In the genomic region with DNA sequence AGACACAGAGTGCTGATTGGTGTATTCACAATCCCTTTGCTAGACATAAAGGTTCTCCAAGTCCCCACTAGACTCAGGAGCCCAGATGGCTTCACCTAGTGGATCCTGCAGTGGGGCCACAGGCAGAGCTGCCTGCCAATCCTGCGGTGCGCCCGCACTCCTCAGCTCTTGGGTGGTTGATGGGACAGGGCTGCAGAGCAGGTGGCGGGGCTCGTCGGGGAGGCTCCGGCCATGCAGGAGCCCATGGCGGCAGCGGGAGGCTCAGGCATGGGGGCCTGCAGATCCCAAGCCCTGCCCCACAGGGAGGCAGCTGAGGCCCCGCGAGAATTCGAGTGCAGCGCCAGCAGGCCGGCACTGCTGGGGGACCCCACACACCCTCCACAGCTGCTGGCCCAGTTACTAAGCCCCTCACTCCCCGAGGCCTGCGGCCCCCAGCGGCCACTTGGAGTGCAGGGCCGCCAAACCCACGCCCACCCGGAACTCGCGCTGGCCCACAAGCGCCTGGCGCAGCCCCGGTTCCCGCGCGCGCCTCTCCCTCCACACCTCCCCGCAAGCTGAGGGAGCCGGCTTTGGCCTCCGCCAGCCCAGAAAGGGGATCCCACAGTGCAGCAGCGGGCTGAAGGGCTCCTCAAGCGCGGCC, we compare ENCODE assay signal across 30 cellular contexts.
"Had no signal": no experiment of that assay in that cellular context is flagged by ENCODE, and none has a peak within 500 bp of the region (broad histone marks: within the 10 kb centered on the region; RNA-seq: fewer than 3 reads in every experiment).

No MANE protein-coding gene starts in this region.

- H3K36me3 Mint-ChIP-seq: activated naive CD8-positive, alpha-beta T cell treated with anti-CD3 and anti-CD28 coated beads for 36 hours; WTC11 had no signal

- H3K27ac Mint-ChIP-seq: activated CD4-positive, alpha-beta T cell treated with anti-CD3 and anti-CD28 coated beads for 36 hours; activated CD4-positive, alpha-beta T cell treated with anti-CD3 and anti-CD28 coated beads, Interleukin-2, amount 10 ng/mL, durations not matched to agents 7 days and 5 days; activated CD8-positive, alpha-beta T cell treated with anti-CD3 and anti-CD28 coated beads, Interleukin-2, amount 10 ng/mL, durations not matched to agents 7 days and 5 days; activated naive CD8-positive, alpha-beta T cell treated with anti-CD3 and anti-CD28 coated beads for 36 hours; activated T-helper 1 cell treated with anti-CD3 and anti-CD28 coated beads, Interleukin-12 subunit alpha, Interleukin-12 subunit beta, Interleukin-2, Interleukin-4 antibody, amounts not matched to agents 30 ng/mL and 10 ng/mL and 1 ng/mL, durations not matched to agents 14 hours and 24 hours and 36 hours; T-helper 2 cell treated with Interferon-gamma antibody and Interleukin-4, amounts not matched to agents 5 μg/mL and 100 μg/mL, for 36 hours; WTC11 had no signal

- H3K9me3 ChIP-seq: ascending aorta had no signal

- H3K4me1 ChIP-seq: ascending aorta, SJCRH30 had no signal

- H3K36me3 ChIP-seq: ascending aorta, cardiac muscle cell, SJCRH30 had no signal

- H3K4me3 Mint-ChIP-seq: activated CD4-positive, alpha-beta T cell treated with anti-CD3 and anti-CD28 coated beads for 36 hours; activated CD4-positive, alpha-beta T cell treated with anti-CD3 and anti-CD28 coated beads, Interleukin-2, amount 10 ng/mL, durations not matched to agents 7 days and 5 days; activated CD8-positive, alpha-beta T cell treated with anti-CD3 and anti-CD28 coated beads, Interleukin-2, amount 10 ng/mL, durations not matched to agents 7 days and 5 days; activated naive CD8-positive, alpha-beta T cell treated with anti-CD3 and anti-CD28 coated beads for 36 hours; activated T-cell treated with anti-CD3 and anti-CD28 coated beads, Interleukin-2, amount 50 U/mL, for 4 hours; activated T-helper 1 cell treated with anti-CD3 and anti-CD28 coated beads, Interleukin-12 subunit alpha, Interleukin-12 subunit beta, Interleukin-2, Interleukin-4 antibody, amounts not matched to agents 30 ng/mL and 10 ng/mL and 1 ng/mL, durations not matched to agents 14 hours and 24 hours and 36 hours; central memory CD8-positive, alpha-beta T cell; T-helper 2 cell treated with Interferon-gamma antibody and Interleukin-4, amounts not matched to agents 5 μg/mL and 100 μg/mL, for 36 hours; WTC11 had no signal

- H3K27me3 ChIP-seq: ascending aorta, cardiac muscle cell, SJCRH30 had no signal

- DNase-seq: activated CD4-positive, alpha-beta T cell treated with anti-CD3 and anti-CD28 coated beads for 36 hours; activated CD4-positive, alpha-beta T cell treated with anti-CD3 and anti-CD28 coated beads, Interleukin-2, amount 10 ng/mL, durations not matched to agents 7 days and 5 days; activated CD4-positive, alpha-beta T cell treated with anti-CD3 and anti-CD28 coated beads, Interleukin-2, amount 50 U/mL, for 48 hours; activated CD8-positive, alpha-beta memory T cell treated with anti-CD3 and anti-CD28 coated beads, Interleukin-2, amount 50 U/mL, for 4 hours; activated CD8-positive, alpha-beta T cell treated with anti-CD3 and anti-CD28 coated beads, Interleukin-2, amount 10 ng/mL, durations not matched to agents 7 days and 5 days; activated naive CD4-positive, alpha-beta T cell treated with anti-CD3 and anti-CD28 coated beads, Interleukin-2, amount 50 U/mL, for 16 hours; activated naive CD8-positive, alpha-beta T cell treated with anti-CD3 and anti-CD28 coated beads for 36 hours; activated T-cell treated with anti-CD3 and anti-CD28 coated beads for 4 hours; activated T-cell treated with anti-CD3 and anti-CD28 coated beads, Interleukin-2, amount 50 U/mL, for 4 hours; amniotic stem cell; Karpas-422; NCI-H1048; NCI-H1105 treated with DMSO at 0.1 percent for 48 hours; NCI-H1436; NCI-H1694; NCI-H1930; NCI-H2081 treated with DMSO at 0.1 percent for 48 hours; NCI-H226; NCI-H524 treated with DMSO at 0.1 percent for 48 hours; SHP77; SJCRH30 had no signal

- ATAC-seq: activated CD4-positive, alpha-beta T cell treated with anti-CD3 and anti-CD28 coated beads for 36 hours; activated CD4-positive, CD25-positive, alpha-beta regulatory T cell treated with anti-CD3 and anti-CD28 coated beads, Interleukin-2, amount 50 U/mL, for 24 hours; activated CD8-positive, alpha-beta T cell treated with anti-CD3 and anti-CD28 coated beads, Interleukin-2, amount 10 ng/mL, durations not matched to agents 7 days and 5 days; activated T-cell treated with anti-CD3 and anti-CD28 coated beads, Interleukin-2, amount 50 U/mL, for 4 hours; Panc1 had no signal

- H3K9me3 Mint-ChIP-seq: activated CD4-positive, alpha-beta T cell treated with anti-CD3 and anti-CD28 coated beads, Interleukin-2, amount 10 ng/mL, durations not matched to agents 7 days and 5 days; activated naive CD8-positive, alpha-beta T cell treated with anti-CD3 and anti-CD28 coated beads for 36 hours; activated T-cell treated with anti-CD3 and anti-CD28 coated beads, Interleukin-2, amount 50 U/mL, for 4 hours; activated T-helper 1 cell treated with anti-CD3 and anti-CD28 coated beads, Interleukin-12 subunit alpha, Interleukin-12 subunit beta, Interleukin-2, Interleukin-4 antibody, amounts not matched to agents 30 ng/mL and 10 ng/mL and 1 ng/mL, durations not matched to agents 14 hours and 24 hours and 36 hours; central memory CD8-positive, alpha-beta T cell; T-helper 2 cell treated with Interferon-gamma antibody and Interleukin-4, amounts not matched to agents 5 μg/mL and 100 μg/mL, for 36 hours had no signal

- H3K4me3 ChIP-seq: ascending aorta, cardiac muscle cell, SJCRH30, SK-N-MC had no signal

- H3K4me1 Mint-ChIP-seq: activated CD4-positive, alpha-beta T cell treated with anti-CD3 and anti-CD28 coated beads for 36 hours; activated CD4-positive, alpha-beta T cell treated with anti-CD3 and anti-CD28 coated beads, Interleukin-2, amount 10 ng/mL, durations not matched to agents 7 days and 5 days; central memory CD8-positive, alpha-beta T cell; WTC11 had no signal

- H3K27ac ChIP-seq: ascending aorta, cardiac muscle cell, SJCRH30, SK-N-MC had no signal
